Comparison of ENCODE assay signal across 36 cellular contexts in the genomic region with DNA sequence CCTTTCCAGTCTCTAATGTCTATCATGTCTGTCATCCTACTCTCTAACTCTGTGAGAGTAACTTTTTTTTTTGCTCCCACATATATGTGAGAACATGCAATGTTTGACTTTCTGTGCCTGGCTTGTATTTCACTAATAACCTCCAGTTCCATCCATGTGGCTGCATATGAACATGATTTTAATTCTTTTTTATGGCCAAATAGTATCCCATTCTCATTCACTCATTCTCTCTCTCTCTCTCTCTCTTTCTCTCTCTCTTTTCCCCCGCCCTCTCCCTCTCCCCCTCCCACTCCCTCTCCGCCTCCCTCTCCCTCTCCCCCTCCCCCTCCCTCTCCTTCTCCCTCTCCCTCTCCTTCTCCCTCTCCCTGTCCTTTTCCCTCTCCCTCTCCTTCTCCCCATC.
"Had no signal": no experiment of that assay in that cellular context is flagged by ENCODE, and none has a peak within 500 bp of the region (broad histone marks: within the 10 kb centered on the region; RNA-seq: fewer than 3 reads in every experiment).

No MANE protein-coding gene starts in this region.

- H3K4me3 ChIP-seq: ascending aorta had no signal

- H3K27me3 ChIP-seq: ascending aorta had no signal

- H3K27ac ChIP-seq: ascending aorta, WERI-Rb-1 had no signal

- H3K27ac Mint-ChIP-seq: activated CD4-positive, alpha-beta memory T cell treated with anti-CD3 and anti-CD28 coated beads, Interleukin-2, amount 10 ng/mL, durations not matched to agents 7 days and 5 days; activated CD4-positive, alpha-beta T cell treated with anti-CD3 and anti-CD28 coated beads for 36 hours; activated CD4-positive, alpha-beta T cell treated with anti-CD3 and anti-CD28 coated beads, Interleukin-2, amount 10 ng/mL, durations not matched to agents 7 days and 5 days; activated CD8-positive, alpha-beta memory T cell treated with anti-CD3 and anti-CD28 coated beads, Interleukin-2, amount 10 ng/mL, durations not matched to agents 7 days and 5 days; activated CD8-positive, alpha-beta T cell treated with anti-CD3 and anti-CD28 coated beads, Interleukin-2, amount 10 ng/mL, durations not matched to agents 7 days and 5 days; activated naive CD4-positive, alpha-beta T cell treated with anti-CD3 and anti-CD28 coated beads, Interleukin-2, amount 10 ng/mL, durations not matched to agents 7 days and 5 days; activated naive CD4-positive, alpha-beta T cell treated with anti-CD3 and anti-CD28 coated beads, Interleukin-2, amount 50 U/mL, for 24 hours; activated naive CD8-positive, alpha-beta T cell treated with anti-CD3 and anti-CD28 coated beads, Interleukin-2, amount 10 ng/mL, durations not matched to agents 7 days and 5 days; activated naive CD8-positive, alpha-beta T cell treated with anti-CD3 and anti-CD28 coated beads, Interleukin-2, amount 50 U/mL, for 24 hours; activated T-helper 2 cell treated with anti-CD3 and anti-CD28 coated beads, Interferon-gamma antibody, Interleukin-2, Interleukin-4, amounts not matched to agents 10 μg/mL and 5 μg/mL and 100 μg/mL, durations not matched to agents 14 hours and 24 hours and 36 hours; brain; T-helper 1 cell treated with Interleukin-12 subunit alpha and Interleukin-12 subunit beta and Interleukin-4 antibody, amounts not matched to agents 30 μg/mL and 1 μg/mL, for 36 hours; T-helper 2 cell treated with Interferon-gamma antibody and Interleukin-4, amounts not matched to agents 5 μg/mL and 100 μg/mL, for 36 hours; WTC11 had no signal

- H3K4me1 ChIP-seq: ascending aorta had no signal

- H3K27me3 Mint-ChIP-seq: activated CD4-positive, alpha-beta memory T cell treated with anti-CD3 and anti-CD28 coated beads, Interleukin-2, amount 10 ng/mL, durations not matched to agents 7 days and 5 days; activated CD4-positive, alpha-beta T cell treated with anti-CD3 and anti-CD28 coated beads for 36 hours; activated CD4-positive, alpha-beta T cell treated with anti-CD3 and anti-CD28 coated beads, Interleukin-2, amount 10 ng/mL, durations not matched to agents 7 days and 5 days; activated CD8-positive, alpha-beta memory T cell treated with anti-CD3 and anti-CD28 coated beads, Interleukin-2, amount 10 ng/mL, durations not matched to agents 7 days and 5 days; activated naive CD4-positive, alpha-beta T cell treated with anti-CD3 and anti-CD28 coated beads, Interleukin-2, amount 10 ng/mL, durations not matched to agents 7 days and 5 days; activated naive CD4-positive, alpha-beta T cell treated with anti-CD3 and anti-CD28 coated beads, Interleukin-2, amount 50 U/mL, for 24 hours; activated naive CD8-positive, alpha-beta T cell; activated naive CD8-positive, alpha-beta T cell treated with anti-CD3 and anti-CD28 coated beads, Interleukin-2, amount 10 ng/mL, durations not matched to agents 7 days and 5 days; activated naive CD8-positive, alpha-beta T cell treated with anti-CD3 and anti-CD28 coated beads, Interleukin-2, amount 50 U/mL, for 24 hours; brain had no signal

- DNase-seq: activated CD4-positive, alpha-beta memory T cell treated with anti-CD3 and anti-CD28 coated beads, Interleukin-2, amount 10 ng/mL, durations not matched to agents 7 days and 5 days; activated CD4-positive, alpha-beta T cell treated with anti-CD3 and anti-CD28 coated beads for 1 hour; activated CD4-positive, alpha-beta T cell treated with anti-CD3 and anti-CD28 coated beads for 36 hours; activated CD4-positive, alpha-beta T cell treated with anti-CD3 and anti-CD28 coated beads for 48 hours; activated CD4-positive, alpha-beta T cell treated with anti-CD3 and anti-CD28 coated beads, Interleukin-2, amount 10 ng/mL, durations not matched to agents 7 days and 5 days; activated CD4-positive, alpha-beta T cell treated with anti-CD3 and anti-CD28 coated beads, Interleukin-2, amount 50 U/mL, for 48 hours; activated CD4-positive, CD25-positive, alpha-beta regulatory T cell; activated CD8-positive, alpha-beta memory T cell treated with anti-CD3 and anti-CD28 coated beads for 24 hours; activated CD8-positive, alpha-beta memory T cell treated with anti-CD3 and anti-CD28 coated beads, Interleukin-2, amount 10 ng/mL, durations not matched to agents 7 days and 5 days; activated CD8-positive, alpha-beta memory T cell treated with anti-CD3 and anti-CD28 coated beads, Interleukin-2, amount 50 U/mL, for 48 hours; activated CD8-positive, alpha-beta T cell treated with anti-CD3 and anti-CD28 coated beads, Interleukin-2, amount 10 ng/mL, durations not matched to agents 7 days and 5 days; activated effector memory CD4-positive, alpha-beta T cell treated with Interleukin-2 at 50 U/mL for 16 hours; activated gamma-delta T cell; activated naive CD4-positive, alpha-beta T cell treated with anti-CD3 and anti-CD28 coated beads, Interleukin-2, amount 10 ng/mL, durations not matched to agents 7 days and 5 days; activated naive CD4-positive, alpha-beta T cell treated with Interleukin-2 at 50 U/mL for 16 hours; activated naive CD8-positive, alpha-beta T cell treated with anti-CD3 and anti-CD28 coated beads, Interleukin-2, amount 10 ng/mL, durations not matched to agents 7 days and 5 days; activated naive CD8-positive, alpha-beta T cell treated with anti-CD3 and anti-CD28 coated beads, Interleukin-2, amount 50 U/mL, for 24 hours; activated T-cell treated with anti-CD3 and anti-CD28 coated beads, Interleukin-2, amount 50 U/mL, for 4 hours; amygdala; anterior cingulate cortex; central memory CD4-positive, alpha-beta T cell; T-helper 1 cell; T-helper 2 cell; T-helper 9 cell; WERI-Rb-1 had no signal

- H3K4me3 Mint-ChIP-seq: activated CD4-positive, alpha-beta memory T cell treated with anti-CD3 and anti-CD28 coated beads, Interleukin-2, amount 10 ng/mL, durations not matched to agents 7 days and 5 days; activated CD4-positive, alpha-beta T cell treated with anti-CD3 and anti-CD28 coated beads for 36 hours; activated CD4-positive, alpha-beta T cell treated with anti-CD3 and anti-CD28 coated beads, Interleukin-2, amount 10 ng/mL, durations not matched to agents 7 days and 5 days; activated CD8-positive, alpha-beta memory T cell treated with anti-CD3 and anti-CD28 coated beads, Interleukin-2, amount 10 ng/mL, durations not matched to agents 7 days and 5 days; activated CD8-positive, alpha-beta T cell treated with anti-CD3 and anti-CD28 coated beads, Interleukin-2, amount 10 ng/mL, durations not matched to agents 7 days and 5 days; activated naive CD4-positive, alpha-beta T cell treated with anti-CD3 and anti-CD28 coated beads, Interleukin-2, amount 10 ng/mL, durations not matched to agents 7 days and 5 days; activated naive CD4-positive, alpha-beta T cell treated with anti-CD3 and anti-CD28 coated beads, Interleukin-2, amount 50 U/mL, for 24 hours; activated naive CD8-positive, alpha-beta T cell; activated naive CD8-positive, alpha-beta T cell treated with anti-CD3 and anti-CD28 coated beads, Interleukin-2, amount 10 ng/mL, durations not matched to agents 7 days and 5 days; activated naive CD8-positive, alpha-beta T cell treated with anti-CD3 and anti-CD28 coated beads, Interleukin-2, amount 50 U/mL, for 24 hours; activated T-cell treated with anti-CD3 and anti-CD28 coated beads, Interleukin-2, amount 50 U/mL, for 4 hours; brain; T-helper 1 cell treated with Interleukin-12 subunit alpha and Interleukin-12 subunit beta and Interleukin-4 antibody, amounts not matched to agents 30 μg/mL and 1 μg/mL, for 36 hours; T-helper 2 cell treated with Interferon-gamma antibody and Interleukin-4, amounts not matched to agents 5 μg/mL and 100 μg/mL, for 36 hours; WTC11 had no signal

- FAIRE-seq: colon, TTC549 had no signal

- ATAC-seq: activated CD4-positive, alpha-beta T cell treated with anti-CD3 and anti-CD28 coated beads for 36 hours; activated CD4-positive, CD25-positive, alpha-beta regulatory T cell treated with anti-CD3 and anti-CD28 coated beads, Interleukin-2, amount 50 U/mL, for 24 hours; activated CD8-positive, alpha-beta memory T cell treated with anti-CD3 and anti-CD28 coated beads, Interleukin-2, amount 10 ng/mL, durations not matched to agents 7 days and 5 days; activated CD8-positive, alpha-beta T cell treated with anti-CD3 and anti-CD28 coated beads, Interleukin-2, amount 10 ng/mL, durations not matched to agents 7 days and 5 days; activated naive CD8-positive, alpha-beta T cell treated with anti-CD3 and anti-CD28 coated beads, Interleukin-2, amount 50 U/mL, for 24 hours; activated T-cell treated with anti-CD3 and anti-CD28 coated beads, Interleukin-2, amount 50 U/mL, for 4 hours; WTC11 had no signal

- H3K4me1 Mint-ChIP-seq: activated CD4-positive, alpha-beta memory T cell treated with anti-CD3 and anti-CD28 coated beads, Interleukin-2, amount 10 ng/mL, durations not matched to agents 7 days and 5 days; activated CD4-positive, alpha-beta T cell treated with anti-CD3 and anti-CD28 coated beads, Interleukin-2, amount 10 ng/mL, durations not matched to agents 7 days and 5 days; activated naive CD4-positive, alpha-beta T cell treated with anti-CD3 and anti-CD28 coated beads, Interleukin-2, amount 10 ng/mL, durations not matched to agents 7 days and 5 days; brain; WTC11 had no signal
